In the genomic region with DNA sequence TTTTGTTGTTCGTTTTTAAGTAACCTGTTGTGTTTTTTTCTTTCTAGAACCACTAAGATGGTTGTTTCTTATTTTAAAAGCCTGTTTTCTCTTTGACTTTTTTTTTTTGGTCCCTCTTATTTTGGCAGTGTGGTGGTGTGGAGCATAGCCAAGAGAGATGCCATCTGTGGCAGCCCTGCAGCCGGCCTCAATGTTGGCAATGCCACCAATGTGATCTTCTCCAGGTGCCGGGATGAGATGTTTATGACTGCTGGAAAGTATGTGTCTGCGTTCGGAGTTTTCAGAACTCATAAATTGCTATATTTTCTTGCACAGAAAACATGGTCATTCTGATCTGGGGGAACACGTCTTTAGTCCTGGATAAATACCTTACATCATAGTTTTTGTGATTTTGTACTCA, we compare ENCODE assay signal across 28 cellular contexts. TPM values are rescaled to one million over a fixed set of nuclear protein-coding genes. Genes with fewer than 3 reads are reported as not detected.
"Had no signal": no experiment of that assay in that cellular context is flagged by ENCODE, and none has a peak within 500 bp of the region (broad histone marks: within the 10 kb centered on the region; RNA-seq: fewer than 3 reads in every experiment).

No MANE protein-coding gene starts in this region.

- H3K9me3 Mint-ChIP-seq: immature natural killer cell; stimulated activated naive B cell treated with anti-CD40 and anti-IgM and Interleukin-4, amounts not matched to agents 10 μg/mL and 1 μg/mL and 100 μg/mL, for 72 hours had no signal

- H3K36me3 Mint-ChIP-seq: stimulated activated naive B cell treated with anti-CD40 and anti-IgM and Interleukin-4, amounts not matched to agents 10 μg/mL and 1 μg/mL and 100 μg/mL, for 72 hours had no signal

- H3K4me3 Mint-ChIP-seq: immature natural killer cell; naive thymus-derived CD8-positive, alpha-beta T cell; nephron; neural crest cell; stimulated activated naive B cell treated with anti-CD40 and anti-IgM and Interleukin-4, amounts not matched to agents 10 μg/mL and 1 μg/mL and 100 μg/mL, for 72 hours had no signal

- DNase-seq: immature natural killer cell; kidney; left colon; left lung; lower lobe of right lung; mammary epithelial cell; mesenchymal stem cell; naive thymus-derived CD8-positive, alpha-beta T cell; occipital lobe; right lobe of liver; stimulated activated CD4-positive, alpha-beta T cell treated with anti-CD3 and anti-CD28 coated beads, Interleukin-12 subunit alpha, Interleukin-12 subunit beta, amount 100 ng/mL, for 4 hours; stimulated activated CD4-positive, alpha-beta T cell treated with anti-CD3 and anti-CD28 coated beads, Interleukin-15, amount 100 ng/mL, for 24 hours; stimulated activated CD4-positive, alpha-beta T cell treated with anti-CD3 and anti-CD28 coated beads, Interleukin-2, amount 100 ng/mL, for 24 hours; stimulated activated CD4-positive, alpha-beta T cell treated with anti-CD3 and anti-CD28 coated beads, Interleukin-4, amount 100 ng/mL, for 1 hour; stimulated activated naive B cell treated with anti-CD40 and anti-IgM and Interleukin-4, amounts not matched to agents 10 μg/mL and 1 μg/mL and 100 μg/mL, for 72 hours; stimulated activated naive CD8-positive, alpha-beta T cell treated with anti-CD3 and anti-CD28 coated beads, Interleukin-15, Interleukin-2, amounts not matched to agents 100 U/mL and 50 U/mL, for 24 hours; stomach; testis; thyroid gland; transverse colon; upper lobe of left lung had no signal

- H3K27ac Mint-ChIP-seq: immature natural killer cell; naive thymus-derived CD8-positive, alpha-beta T cell; nephron; progenitor cell of endocrine pancreas; stimulated activated naive B cell treated with anti-CD40 and anti-IgM and Interleukin-4, amounts not matched to agents 10 μg/mL and 1 μg/mL and 100 μg/mL, for 72 hours had no signal

- H3K4me1 Mint-ChIP-seq: immature natural killer cell; naive thymus-derived CD8-positive, alpha-beta T cell; nephron; neural crest cell; stimulated activated naive B cell treated with anti-CD40 and anti-IgM and Interleukin-4, amounts not matched to agents 10 μg/mL and 1 μg/mL and 100 μg/mL, for 72 hours had no signal

RNA-seq across cellular contexts. Expression of a gene that starts 17.6 kb away (rescaled TPM):
- total RNA-seq: left colon; mammary epithelial cell; mucosa of gallbladder; naive thymus-derived CD8-positive, alpha-beta T cell; neural crest cell; osteocyte; pulmonary artery endothelial cell; right lobe of liver; skeletal muscle tissue; stomach; transverse colon had no signal
